1 cellular context compared by ENCODE assay signal in the genomic region with DNA sequence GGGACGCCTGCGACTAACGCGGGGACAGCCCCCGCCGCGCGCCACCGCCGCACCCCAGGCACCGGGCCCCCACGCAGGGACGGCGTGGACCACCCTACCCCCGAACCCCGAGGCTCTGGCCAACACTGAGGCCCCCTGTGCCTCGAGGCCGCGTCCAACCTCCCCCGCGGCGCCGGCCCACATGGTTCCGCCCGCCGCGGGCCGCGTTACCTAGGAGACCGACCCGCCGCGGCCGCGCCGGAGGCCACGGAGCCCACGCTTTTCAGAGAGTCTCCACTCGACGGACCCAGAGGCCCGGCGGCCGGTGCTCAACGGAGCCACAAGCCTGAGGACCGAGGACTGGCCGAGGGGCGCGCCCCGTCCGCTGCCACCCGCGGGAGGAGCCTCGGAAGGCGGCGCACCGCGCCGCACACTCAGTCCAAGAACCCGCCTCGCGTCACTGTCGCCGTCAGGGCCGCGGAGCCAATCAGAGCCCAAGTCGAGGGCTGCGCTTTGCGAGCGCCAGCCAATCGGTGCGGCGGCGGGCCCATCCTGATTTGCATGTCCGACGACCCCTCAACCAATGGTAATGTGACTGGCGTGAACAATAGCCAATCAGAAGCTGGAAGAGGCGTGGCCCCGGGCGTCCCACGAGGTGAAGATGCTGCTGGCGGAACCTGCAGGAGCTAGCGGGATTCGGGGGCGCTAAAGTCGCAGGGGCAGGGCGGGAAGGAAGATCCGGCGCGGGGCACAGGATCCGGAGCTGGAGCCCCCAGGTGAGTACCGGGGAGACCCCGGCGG.
A peak's percentile ranks its signal among the peaks of the same experiment; 100 is the strongest.
TF ChIP-seq lines count a peak whose summit lies in the region.

Gene NPHP4, minus strand, starts transcription at position 392 of the 780 bp plus-strand sequence. CDS start 6,136 bp downstream, outside the sequence.

TF ChIP-seq in K562, 482 proteins besides CTCF, POLR2A, EP300 and RAD21 (continued from another document and continues in another):
- TF ChIP-seq, protein P1, sequence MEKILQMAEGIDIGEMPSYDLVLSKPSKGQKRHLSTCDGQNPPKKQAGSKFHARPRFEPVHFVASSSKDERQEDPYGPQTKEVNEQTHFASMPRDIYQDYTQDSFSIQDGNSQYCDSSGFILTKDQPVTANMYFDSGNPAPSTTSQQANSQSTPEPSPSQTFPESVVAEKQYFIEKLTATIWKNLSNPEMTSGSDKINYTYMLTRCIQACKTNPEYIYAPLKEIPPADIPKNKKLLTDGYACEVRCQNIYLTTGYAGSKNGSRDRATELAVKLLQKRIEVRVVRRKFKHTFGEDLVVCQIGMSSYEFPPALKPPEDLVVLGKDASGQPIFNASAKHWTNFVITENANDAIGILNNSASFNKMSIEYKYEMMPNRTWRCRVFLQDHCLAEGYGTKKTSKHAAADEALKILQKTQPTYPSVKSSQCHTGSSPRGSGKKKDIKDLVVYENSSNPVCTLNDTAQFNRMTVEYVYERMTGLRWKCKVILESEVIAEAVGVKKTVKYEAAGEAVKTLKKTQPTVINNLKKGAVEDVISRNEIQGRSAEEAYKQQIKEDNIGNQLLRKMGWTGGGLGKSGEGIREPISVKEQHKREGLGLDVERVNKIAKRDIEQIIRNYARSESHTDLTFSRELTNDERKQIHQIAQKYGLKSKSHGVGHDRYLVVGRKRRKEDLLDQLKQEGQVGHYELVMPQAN (IDR thresholded peaks at IDR 0.05; ENCODE audit: borderline replicate concordance), result peak; percentile 96
- TF ChIP-seq CTCFL (IDR thresholded peaks at IDR 0.05; ENCODE audit: borderline replicate concordance, insufficient read depth, low read depth, low read length, poor library complexity, severe bottlenecking) (peak; percentile 50), NR2C2 (CRISPR knock-in tag; IDR thresholded peaks at IDR 0.05) (peak; percentile 62), NR2C2 (tag; IDR thresholded peaks at IDR 0.05) (peak; percentile 98), RB1 (IDR thresholded peaks at IDR 0.05; ENCODE audit: low read depth) (peak; percentile 94), REST (CRISPR knock-in tag; IDR thresholded peaks at IDR 0.05; ENCODE audit: low read depth) (peak; percentile 57; the same call in 1 of the 2 replicates), KDM2B (CRISPR knock-in tag; IDR thresholded peaks at IDR 0.05) (peak; percentile 74; the same call in 1 of the 2 replicates), ZFX (CRISPR knock-in tag; IDR thresholded peaks at IDR 0.05) (peak; percentile 82), ZNF124 (CRISPR knock-in tag; IDR thresholded peaks at IDR 0.05) (no peak), ZNF12 (CRISPR knock-in tag; IDR thresholded peaks at IDR 0.05) (0 out of 2 replicates have a peak, but pooled peaks have one; percentile 59), ZC3H11A (IDR thresholded peaks at IDR 0.05; ENCODE audit: low read depth, low read length) (no peak), MAZ (CRISPR knock-in tag; conservative IDR thresholded peaks at IDR 0.05 in 1 of 2, IDR thresholded peaks at IDR 0.05 in 1 of 2) (peak; percentile 61 to 63), PCBP1 (IDR thresholded peaks at IDR 0.05; ENCODE audit: low read depth, low read length, poor library complexity, severe bottlenecking) (peak; percentile 98), SPI1 (IDR thresholded peaks at IDR 0.05; ENCODE audit: borderline replicate concordance, low read depth, low read length) (no peak), ZNF282 (CRISPR knock-in tag; IDR thresholded peaks at IDR 0.05) (0 out of 2 replicates have a peak, but pooled peaks have one; percentile 8), SMC3 (conservative IDR thresholded peaks at IDR 0.05; ENCODE audit: insufficient read depth, low read depth, low read length) (0 out of 2 replicates have a peak, but pooled peaks have one; percentile 2), PRMT5 (CRISPR knock-in tag; IDR thresholded peaks at IDR 0.05) (0 out of 2 replicates have a peak, but pooled peaks have one; percentile 45), SAP30 (IDR thresholded peaks at IDR 0.05; ENCODE audit: borderline replicate concordance, insufficient read depth, low read depth, low read length, poor library complexity, severe bottlenecking) (peak; percentile 96), MAFG (tag; conservative IDR thresholded peaks at IDR 0.05) (no peak), HMGN3 (IDR thresholded peaks at IDR 0.05; ENCODE audit: borderline replicate concordance, extremely low read depth, insufficient read length, low read depth, low read length) (peak; percentile 66), RBBP5 (IDR thresholded peaks at IDR 0.05; ENCODE audit: borderline replicate concordance, insufficient read depth, low read length, poor library complexity, severe bottlenecking) (peak; percentile 97), MEIS2 (IDR thresholded peaks at IDR 0.05; ENCODE audit: partially characterized antibody) (peak; percentile 35), ADNP (tag; IDR thresholded peaks at IDR 0.05) (no peak), NFYB (IDR thresholded peaks at IDR 0.05; ENCODE audit: extremely low read depth, insufficient read length) (peak; percentile 96), NONO (IDR thresholded peaks at IDR 0.05; ENCODE audit: low read depth in 2 of 2, low read length in 1 of 2) (peak in 1 of 2 experiments; percentile 100; a peak in 3 of 4 replicates), RBM22 (IDR thresholded peaks at IDR 0.05; ENCODE audit: low read depth, low read length, poor library complexity, severe bottlenecking) (peak; percentile 46), TFAP4 (CRISPR knock-in tag; IDR thresholded peaks at IDR 0.05; ENCODE audit: borderline replicate concordance) (peak; percentile 72; the same call in 1 of the 2 replicates), ELF2 (CRISPR knock-in tag; IDR thresholded peaks at IDR 0.05) (0 out of 2 replicates have a peak, but pooled peaks have one; percentile 42), THAP12 (CRISPR knock-in tag; IDR thresholded peaks at IDR 0.05) (peak; percentile 61), ZEB2 (IDR thresholded peaks at IDR 0.05) (no peak), CTBP1 (IDR thresholded peaks at IDR 0.05; ENCODE audit: borderline replicate concordance) (peak; percentile 95), ESRRB (CRISPR knock-in tag; IDR thresholded peaks at IDR 0.05; ENCODE audit: borderline replicate concordance) (no peak), RCOR1 (IDR thresholded peaks at IDR 0.05; ENCODE audit: borderline replicate concordance in 1 of 2, low read depth in 2 of 2, low read length in 2 of 2) (peak in 1 of 2 experiments; percentile 49; a peak in 2 of 4 replicates), CXXC5 (CRISPR knock-in tag; IDR thresholded peaks at IDR 0.05) (peak; percentile 97), MTA2 (IDR thresholded peaks at IDR 0.05; ENCODE audit: low read depth) (no peak), RBM14 (IDR thresholded peaks at IDR 0.05; ENCODE audit: borderline replicate concordance, insufficient read depth, low read depth, low read length) (0 out of 2 replicates have a peak, but pooled peaks have one; percentile 49), XRCC5 (IDR thresholded peaks at IDR 0.05; ENCODE audit: low read depth, low read length) (0 out of 2 replicates have a peak, but pooled peaks have one; percentile 42), EP400 (IDR thresholded peaks at IDR 0.05) (peak; percentile 66; the same call in 1 of the 2 replicates), NRF1 (conservative IDR thresholded peaks at IDR 0.05 in 1 of 2, IDR thresholded peaks at IDR 0.05 in 1 of 2) (peak; percentile 81 to 85)
- TF ChIP-seq, protein P2, sequence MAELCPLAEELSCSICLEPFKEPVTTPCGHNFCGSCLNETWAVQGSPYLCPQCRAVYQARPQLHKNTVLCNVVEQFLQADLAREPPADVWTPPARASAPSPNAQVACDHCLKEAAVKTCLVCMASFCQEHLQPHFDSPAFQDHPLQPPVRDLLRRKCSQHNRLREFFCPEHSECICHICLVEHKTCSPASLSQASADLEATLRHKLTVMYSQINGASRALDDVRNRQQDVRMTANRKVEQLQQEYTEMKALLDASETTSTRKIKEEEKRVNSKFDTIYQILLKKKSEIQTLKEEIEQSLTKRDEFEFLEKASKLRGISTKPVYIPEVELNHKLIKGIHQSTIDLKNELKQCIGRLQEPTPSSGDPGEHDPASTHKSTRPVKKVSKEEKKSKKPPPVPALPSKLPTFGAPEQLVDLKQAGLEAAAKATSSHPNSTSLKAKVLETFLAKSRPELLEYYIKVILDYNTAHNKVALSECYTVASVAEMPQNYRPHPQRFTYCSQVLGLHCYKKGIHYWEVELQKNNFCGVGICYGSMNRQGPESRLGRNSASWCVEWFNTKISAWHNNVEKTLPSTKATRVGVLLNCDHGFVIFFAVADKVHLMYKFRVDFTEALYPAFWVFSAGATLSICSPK (IDR thresholded peaks at IDR 0.05; ENCODE audit: borderline replicate concordance), result no peak
- TF ChIP-seq, protein P3, sequence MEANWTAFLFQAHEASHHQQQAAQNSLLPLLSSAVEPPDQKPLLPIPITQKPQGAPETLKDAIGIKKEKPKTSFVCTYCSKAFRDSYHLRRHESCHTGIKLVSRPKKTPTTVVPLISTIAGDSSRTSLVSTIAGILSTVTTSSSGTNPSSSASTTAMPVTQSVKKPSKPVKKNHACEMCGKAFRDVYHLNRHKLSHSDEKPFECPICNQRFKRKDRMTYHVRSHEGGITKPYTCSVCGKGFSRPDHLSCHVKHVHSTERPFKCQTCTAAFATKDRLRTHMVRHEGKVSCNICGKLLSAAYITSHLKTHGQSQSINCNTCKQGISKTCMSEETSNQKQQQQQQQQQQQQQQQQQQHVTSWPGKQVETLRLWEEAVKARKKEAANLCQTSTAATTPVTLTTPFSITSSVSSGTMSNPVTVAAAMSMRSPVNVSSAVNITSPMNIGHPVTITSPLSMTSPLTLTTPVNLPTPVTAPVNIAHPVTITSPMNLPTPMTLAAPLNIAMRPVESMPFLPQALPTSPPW (CRISPR knock-in tag; IDR thresholded peaks at IDR 0.05), result peak; percentile 77
- TF ChIP-seq, protein P4, sequence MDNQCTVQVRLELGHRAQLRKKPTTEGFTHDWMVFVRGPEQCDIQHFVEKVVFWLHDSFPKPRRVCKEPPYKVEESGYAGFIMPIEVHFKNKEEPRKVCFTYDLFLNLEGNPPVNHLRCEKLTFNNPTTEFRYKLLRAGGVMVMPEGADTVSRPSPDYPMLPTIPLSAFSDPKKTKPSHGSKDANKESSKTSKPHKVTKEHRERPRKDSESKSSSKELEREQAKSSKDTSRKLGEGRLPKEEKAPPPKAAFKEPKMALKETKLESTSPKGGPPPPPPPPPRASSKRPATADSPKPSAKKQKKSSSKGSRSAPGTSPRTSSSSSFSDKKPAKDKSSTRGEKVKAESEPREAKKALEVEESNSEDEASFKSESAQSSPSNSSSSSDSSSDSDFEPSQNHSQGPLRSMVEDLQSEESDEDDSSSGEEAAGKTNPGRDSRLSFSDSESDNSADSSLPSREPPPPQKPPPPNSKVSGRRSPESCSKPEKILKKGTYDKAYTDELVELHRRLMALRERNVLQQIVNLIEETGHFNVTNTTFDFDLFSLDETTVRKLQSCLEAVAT (IDR thresholded peaks at IDR 0.05), result peak in 1 of 2 experiments; percentile 83; a peak in 1 of 4 replicates
